Comparison of ENCODE assay signal across 14 cellular contexts in the genomic region with DNA sequence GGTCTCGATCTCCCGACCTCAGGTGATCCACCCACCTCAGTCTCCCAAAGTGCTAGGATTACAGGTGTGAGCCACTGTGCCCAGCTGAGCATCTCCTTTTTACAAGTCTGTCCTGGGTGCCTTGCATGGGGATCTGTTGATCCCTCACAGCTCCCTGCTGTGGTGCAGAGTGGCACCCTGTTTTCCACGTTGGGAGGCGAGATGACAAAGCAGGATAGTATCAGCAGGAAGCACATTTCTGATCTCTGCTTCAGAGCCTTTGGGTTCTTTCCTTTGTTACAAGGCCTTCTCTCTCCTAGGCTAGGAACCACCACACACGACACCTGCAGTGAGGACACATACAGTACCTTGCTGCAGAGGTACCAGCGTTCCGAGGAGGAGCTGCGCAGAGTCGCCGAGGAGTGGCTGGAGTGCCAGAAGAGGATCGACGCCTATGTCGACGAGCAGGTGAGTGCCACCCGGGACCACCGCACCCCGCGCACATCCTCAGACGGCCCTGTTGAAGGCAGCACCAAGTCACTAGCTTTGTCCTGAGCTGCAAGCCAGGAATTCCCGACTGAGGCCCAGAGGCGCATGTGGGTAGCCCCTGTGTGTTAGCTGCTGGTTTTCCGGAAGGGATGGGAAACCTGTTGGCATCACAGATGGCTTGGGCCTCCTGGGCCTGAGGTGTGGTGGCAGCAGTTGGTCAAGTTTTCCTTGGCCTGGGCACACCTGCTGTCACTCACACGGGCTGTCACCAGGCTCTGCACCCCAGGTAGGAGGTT.
"Had no signal": no experiment of that assay in that cellular context is flagged by ENCODE, and none has a peak within 500 bp of the region (broad histone marks: within the 10 kb centered on the region; RNA-seq: fewer than 3 reads in every experiment).

No MANE protein-coding gene starts in this region.

- H3K4me3 ChIP-seq: coronary artery, esophagus squamous epithelium, stomach, thoracic aorta had no signal

- H3K27ac Mint-ChIP-seq: activated CD8-positive, alpha-beta T cell treated with anti-CD3 and anti-CD28 coated beads, Interleukin-2, amount 10 ng/mL, durations not matched to agents 7 days and 5 days; activated T-helper 2 cell treated with anti-CD3 and anti-CD28 coated beads, Interferon-gamma antibody, Interleukin-2, Interleukin-4, amounts not matched to agents 10 μg/mL and 5 μg/mL and 100 μg/mL, durations not matched to agents 14 hours and 24 hours and 36 hours; nephron; WTC11 had no signal

- H3K4me3 Mint-ChIP-seq: activated CD8-positive, alpha-beta T cell treated with anti-CD3 and anti-CD28 coated beads, Interleukin-2, amount 10 ng/mL, durations not matched to agents 7 days and 5 days; nephron; WTC11 had no signal

- DNase-seq: activated CD4-positive, alpha-beta T cell treated with anti-CD3 and anti-CD28 coated beads for 4 hours; activated CD8-positive, alpha-beta T cell treated with anti-CD3 and anti-CD28 coated beads, Interleukin-2, amount 10 ng/mL, durations not matched to agents 7 days and 5 days; activated T-cell treated with anti-CD3 and anti-CD28 coated beads for 4 hours; caudate nucleus; esophagus squamous epithelium; stimulated activated CD4-positive, alpha-beta T cell treated with anti-CD3 and anti-CD28 coated beads, Interleukin-1b, Interleukin-23, amount 100 ng/mL, for 48 hours; stomach had no signal

- H3K27ac ChIP-seq: coronary artery, esophagus squamous epithelium, stomach, thoracic aorta had no signal

- H3K9me3 ChIP-seq: esophagus squamous epithelium, stomach, thoracic aorta had no signal

- H3K9me3 Mint-ChIP-seq: activated naive CD4-positive, alpha-beta T cell treated with anti-CD3 and anti-CD28 coated beads, Interleukin-2, amount 50 U/mL, for 72 hours; activated T-helper 2 cell treated with anti-CD3 and anti-CD28 coated beads, Interferon-gamma antibody, Interleukin-2, Interleukin-4, amounts not matched to agents 10 μg/mL and 5 μg/mL and 100 μg/mL, durations not matched to agents 14 hours and 24 hours and 36 hours; nephron had no signal

- ATAC-seq: activated CD8-positive, alpha-beta T cell treated with anti-CD3 and anti-CD28 coated beads, Interleukin-2, amount 10 ng/mL, durations not matched to agents 7 days and 5 days; activated naive CD4-positive, alpha-beta T cell treated with anti-CD3 and anti-CD28 coated beads, Interleukin-2, amount 50 U/mL, for 72 hours; sciatic nerve; WTC11 had no signal

- H3K4me1 ChIP-seq: esophagus squamous epithelium, stomach had no signal

- H3K4me1 Mint-ChIP-seq: nephron, WTC11 had no signal

- H3K27me3 ChIP-seq: esophagus squamous epithelium, stomach had no signal
